In genomic region chr6:97282726-97283617, GRCh38 we compare ENCODE assay signal across 8 cellular contexts.
DNase-seq lines count a peak whose midpoint lies in the region; ATAC-seq, FAIRE-seq and TF ChIP-seq lines count a peak whose summit lies in the region.

Gene MMS22L (minus strand): TSS chr6:97283216. CDS start chr6:97282477, 739 bp downstream.

- peak within 1 kb of the TSS; percentile 91 to 97 (median 94) for H3K27ac Mint-ChIP-seq in nephron

- TF ChIP-seq CTCF in RWPE1 (conservative IDR thresholded peaks at IDR 0.05; ENCODE audit: low read depth) (no peak), fibroblast of pulmonary artery (IDR thresholded peaks at IDR 0.05; ENCODE audit: low read length, missing control alignments) (no peak), nephron (IDR thresholded peaks at IDR 0.05; ENCODE audit: unreplicated experiment in 3 of 3) (no peak)

- H3K4me3 ChIP-seq in fibroblast of pulmonary artery (replicated peaks; ENCODE audit: low read depth, low read length): peak within 1 kb of the TSS; percentile 93

- DNase-seq in ELF-1 (ENCODE audit: low read depth, low spot score) (peak; percentile 98), H54 (ENCODE audit: insufficient read length, low spot score) (peak; percentile 52), LoVo (ENCODE audit: low spot score) (peak; percentile 95), RWPE1 (ENCODE audit: low spot score) (peak; percentile 94), fibroblast of pulmonary artery (ENCODE audit: low read depth) (peak; percentile 97)
- DNase-seq in activated T-helper 1 cell treated with anti-CD3 and anti-CD28 coated beads, Interleukin-2, amount 50 U/mL, for 16 hours (ENCODE audit: low read depth in 1 of 2, low spot score in 1 of 2): peak; percentile 80 to 86
- DNase-seq in stimulated activated naive CD8-positive, alpha-beta T cell treated with anti-CD3 and anti-CD28 coated beads, Interleukin-15, Interleukin-2, amounts not matched to agents 100 U/mL and 50 U/mL, for 24 hours: peak; percentile 93

- H3K9me3 Mint-ChIP-seq in nephron: no peaks in the 10 kb centered on the region

- POLR2A ChIA-PET in RWPE1 (lab: Yijun Ruan, JAX; ENCODE audit: low non-redundant PET): no interaction called here

- FAIRE-seq in H54 (lab: Jason Lieb, UNC): peak; percentile 61

- TF ChIP-seq POLR2A in H54 (IDR thresholded peaks at IDR 0.05; ENCODE audit: low read depth, low read length): no peak

- H3K36me3 Mint-ChIP-seq in nephron (ENCODE audit: low read depth): peaks cover 9% of the 10 kb centered on the region

- peak; percentile 97 for ATAC-seq in stimulated activated naive CD8-positive, alpha-beta T cell treated with anti-CD3 and anti-CD28 coated beads, Interleukin-15, Interleukin-2, amounts not matched to agents 100 U/mL and 50 U/mL, for 24 hours

- CTCF ChIA-PET in RWPE1 (lab: Yijun Ruan, JAX): no interaction called here

- peak within 1 kb of the TSS; percentile 97 to 98 (median 98) for H3K4me3 Mint-ChIP-seq in nephron

- H3K27me3 Mint-ChIP-seq in nephron (ENCODE audit: low read depth): no peaks in the 10 kb centered on the region

- peaks cover 13% of the 10 kb centered on the region for H3K4me1 Mint-ChIP-seq in nephron

- peak within 1 kb of the TSS; percentile 87 for H3K27ac ChIP-seq in RWPE1

Comparison
In these comparisons a context has a peak if more than half of its experiments do, and no peak if none do; other contexts are left out.
1. Peak in every context shown above with its lines: DNase-seq, ATAC-seq, H3K4me3 ChIP-seq and H3K27ac ChIP-seq.